ENCODE assay signal across 16 cellular contexts in genomic region chr5:131258733-131259132, GRCh38. TPM values are rescaled to one million over a fixed set of nuclear protein-coding genes. Genes with fewer than 3 reads are reported as not detected.
DNase-seq lines count a peak whose midpoint lies in the region; ATAC-seq and TF ChIP-seq lines count a peak whose summit lies in the region.
"Had no signal": no experiment of that assay in that cellular context is flagged by ENCODE, and none has a peak within 500 bp of the region (broad histone marks: within the 10 kb centered on the region; RNA-seq: fewer than 3 reads in every experiment).

No MANE protein-coding gene starts in this region.

- peak overlapping the region; percentile 96 for H3K27ac Mint-ChIP-seq in CD8-positive, alpha-beta T cell
- H3K27ac Mint-ChIP-seq in IgD-negative memory B cell: peak overlapping the region in 2 of 3 donors; percentile 75 to 82
- H3K27ac Mint-ChIP-seq in activated naive CD8-positive, alpha-beta T cell: peak overlapping the region; percentile 99
- H3K27ac Mint-ChIP-seq in naive thymus-derived CD4-positive, alpha-beta T cell: peak overlapping the region; percentile 85 to 96 (median 93)

- H3K27me3 Mint-ChIP-seq in CD8-positive, alpha-beta T cell (ENCODE audit: low read depth): no peaks in the 10 kb centered on the region
- no peaks in the 10 kb centered on the region for H3K27me3 Mint-ChIP-seq in IgD-negative memory B cell
- no peaks in the 10 kb centered on the region for H3K27me3 Mint-ChIP-seq in activated naive CD8-positive, alpha-beta T cell
- no peaks in the 10 kb centered on the region for H3K27me3 Mint-ChIP-seq in naive thymus-derived CD4-positive, alpha-beta T cell

- POLR2A ChIA-PET in CD8-positive, alpha-beta T cell (lab: Charles Lee): interaction anchor here (0.9 to 13.0 kb wide), 4 partner anchors 20 to 115 kb away, joined by 3 to 239 read pairs (median 6); no protein-coding TSS in a partner anchor
- POLR2A ChIA-PET in naive thymus-derived CD4-positive, alpha-beta T cell (lab: Charles Lee): interaction anchor here (0.6 to 3.9 kb wide), 17 partner anchors 8 to 127 kb away, joined by 3 to 18 read pairs (median 6); partner anchors contain the start of gene HINT1

- no peaks in the 10 kb centered on the region for H3K27me3 ChIP-seq in CD8-positive, alpha-beta T cell (ENCODE audit: insufficient read depth, low read length)
- H3K27me3 ChIP-seq in naive thymus-derived CD4-positive, alpha-beta T cell (ENCODE audit: control insufficient read depth in 2 of 2, insufficient read depth in 2 of 2, low read length in 2 of 2): no peaks in the 10 kb centered on the region
- H3K27me3 ChIP-seq in lower lobe of right lung (ENCODE audit: low read depth): no peaks in the 10 kb centered on the region
- H3K27me3 ChIP-seq: BLaER1, dorsolateral prefrontal cortex, gastrocnemius medialis had no signal

- H3K4me1 ChIP-seq in CD8-positive, alpha-beta T cell (ENCODE audit: insufficient read depth, low read length): peaks cover 69% of the 10 kb centered on the region
- peaks cover 62 to 63% of the 10 kb centered on the region in 2 donors for H3K4me1 ChIP-seq in naive thymus-derived CD4-positive, alpha-beta T cell (ENCODE audit: control insufficient read depth in 2 of 2, insufficient read depth in 2 of 2, low read length in 2 of 2)
- H3K4me1 ChIP-seq in lower lobe of right lung: peaks cover 10% of the 10 kb centered on the region

- no peak for DNase-seq in CD8-positive, alpha-beta T cell
- DNase-seq in naive thymus-derived CD4-positive, alpha-beta T cell: no peak
- DNase-seq in DMS53 (lab: John Stamatoyannopoulos, UW) (no peak), left colon (no peak), lower lobe of right lung (no peak), midbrain (lab: John Stamatoyannopoulos, UW) (no peak)
- DNase-seq: amygdala; dorsolateral prefrontal cortex; gastrocnemius medialis; NCI-H187; NCI-H774; stimulated activated CD4-positive, alpha-beta T cell treated with anti-CD3 and anti-CD28 coated beads, Interleukin-4, amount 100 ng/mL, for 4 hours had no signal

- H3K4me1 Mint-ChIP-seq in CD8-positive, alpha-beta T cell (ENCODE audit: low read depth): peaks cover 79% of the 10 kb centered on the region
- H3K4me1 Mint-ChIP-seq in IgD-negative memory B cell: peaks cover 32 to 51% (median 42%) of the 10 kb centered on the region in 3 donors
- peaks cover 86% of the 10 kb centered on the region for H3K4me1 Mint-ChIP-seq in activated naive CD8-positive, alpha-beta T cell (ENCODE audit: low read depth)
- peaks cover 52 to 91% (median 75%) of the 10 kb centered on the region in 7 donors for H3K4me1 Mint-ChIP-seq in naive thymus-derived CD4-positive, alpha-beta T cell

- no peaks in the 10 kb centered on the region for H3K9me3 ChIP-seq in CD8-positive, alpha-beta T cell (ENCODE audit: low read length)
- no peaks in the 10 kb centered on the region for H3K9me3 ChIP-seq in naive thymus-derived CD4-positive, alpha-beta T cell (ENCODE audit: control insufficient read depth in 2 of 3, low read length in 3 of 3)
- no peaks in the 10 kb centered on the region for H3K9me3 ChIP-seq in lower lobe of right lung
- H3K9me3 ChIP-seq: BLaER1, gastrocnemius medialis had no signal

- intact Hi-C loops in CD8-positive, alpha-beta T cell (cut with DNase I, micrococcal nuclease): no loop called here
- intact Hi-C loops in naive thymus-derived CD4-positive, alpha-beta T cell (cut with micrococcal nuclease): loop anchor here in 1 of 2 donors (10.0 kb wide), 1 partner anchor 846 kb away; no protein-coding TSS in a partner anchor
- intact Hi-C loops in left colon (cut with DNase I, micrococcal nuclease): no loop called here
- intact Hi-C loops in lower lobe of right lung (cut with DNase I): no loop called here

- H3K36me3 ChIP-seq in CD8-positive, alpha-beta T cell (ENCODE audit: insufficient read depth, low read length): no peaks in the 10 kb centered on the region
- H3K36me3 ChIP-seq in naive thymus-derived CD4-positive, alpha-beta T cell (ENCODE audit: control insufficient read depth in 2 of 3, insufficient read depth in 3 of 3, low read length in 3 of 3): peaks cover 0 to 11% (median 0%) of the 10 kb centered on the region in 3 experiments
- H3K36me3 ChIP-seq in lower lobe of right lung: no peaks in the 10 kb centered on the region
- H3K36me3 ChIP-seq: gastrocnemius medialis had no signal

- H3K4me3 Mint-ChIP-seq in CD8-positive, alpha-beta T cell: peak overlapping the region; percentile 79
- H3K4me3 Mint-ChIP-seq in IgD-negative memory B cell: peak overlapping the region in 3 of 4 donors; percentile 64 to 90 (median 70)
- peak overlapping the region; percentile 87 for H3K4me3 Mint-ChIP-seq in activated naive CD8-positive, alpha-beta T cell
- H3K4me3 Mint-ChIP-seq in naive thymus-derived CD4-positive, alpha-beta T cell: peak overlapping the region; percentile 46 to 88 (median 80)

- TF ChIP-seq CTCF in CD8-positive, alpha-beta T cell (IDR thresholded peaks at IDR 0.05): no peak
- TF ChIP-seq CTCF in lower lobe of right lung (IDR thresholded peaks at IDR 0.05): no peak

- H3K9me3 Mint-ChIP-seq in CD8-positive, alpha-beta T cell: no peaks in the 10 kb centered on the region
- H3K9me3 Mint-ChIP-seq in IgD-negative memory B cell: no peaks in the 10 kb centered on the region
- no peaks in the 10 kb centered on the region for H3K9me3 Mint-ChIP-seq in activated naive CD8-positive, alpha-beta T cell (ENCODE audit: low read depth)
- no peaks in the 10 kb centered on the region for H3K9me3 Mint-ChIP-seq in naive thymus-derived CD4-positive, alpha-beta T cell

- CTCF ChIA-PET in CD8-positive, alpha-beta T cell (lab: Charles Lee): interaction anchor here (0.6 to 2.3 kb wide), 5 partner anchors 9 to 124 kb away, joined by 3 to 10 read pairs (median 4); no protein-coding TSS in a partner anchor
- CTCF ChIA-PET in naive thymus-derived CD4-positive, alpha-beta T cell (lab: Charles Lee): interaction anchor here (0.8 kb wide), 2 partner anchors 111 to 124 kb away, joined by 3 to 4 read pairs; no protein-coding TSS in a partner anchor

- no peak overlapping the region for H3K27ac ChIP-seq in CD8-positive, alpha-beta T cell (ENCODE audit: low read depth, low read length)
- peak overlapping the region; percentile 61 for H3K27ac ChIP-seq in naive thymus-derived CD4-positive, alpha-beta T cell (ENCODE audit: low read depth, low read length)
- no peak overlapping the region for H3K27ac ChIP-seq in lower lobe of right lung
- H3K27ac ChIP-seq: BLaER1 had no signal

- peaks cover 41% of the 10 kb centered on the region for H3K36me3 Mint-ChIP-seq in CD8-positive, alpha-beta T cell
- H3K36me3 Mint-ChIP-seq in IgD-negative memory B cell: no peaks in the 10 kb centered on the region
- peaks cover 8% of the 10 kb centered on the region for H3K36me3 Mint-ChIP-seq in activated naive CD8-positive, alpha-beta T cell
- peaks cover 0 to 36% (median 15%) of the 10 kb centered on the region in 5 donors for H3K36me3 Mint-ChIP-seq in naive thymus-derived CD4-positive, alpha-beta T cell

- no peak for ATAC-seq in CD8-positive, alpha-beta T cell
- no peak for ATAC-seq in naive thymus-derived CD4-positive, alpha-beta T cell
- ATAC-seq in left colon (no peak), lower lobe of right lung (no peak)
- ATAC-seq: gastrocnemius medialis, K562 had no signal

- H3K4me3 ChIP-seq in CD8-positive, alpha-beta T cell (ENCODE audit: low read depth, low read length): no peak overlapping the region
- H3K4me3 ChIP-seq in naive thymus-derived CD4-positive, alpha-beta T cell (ENCODE audit: low read length): peak overlapping the region; percentile 20
- H3K4me3 ChIP-seq in lower lobe of right lung: no peak overlapping the region
- H3K4me3 ChIP-seq: BLaER1, dorsolateral prefrontal cortex, gastrocnemius medialis, K562 had no signal

RNA-seq across cellular contexts. Expression of gene CDC42SE2, which starts 5.1 kb away (rescaled TPM):
- 100 to 1,000 TPM; 340 to 348 TPM for total RNA-seq in CD8-positive, alpha-beta T cell
- 248 TPM for polyA plus RNA-seq in IgD-negative memory B cell
- 100 to 1,000 TPM; 143 to 265 (median 215) TPM for total RNA-seq in naive thymus-derived CD4-positive, alpha-beta T cell
- polyA plus RNA-seq in naive thymus-derived CD4-positive, alpha-beta T cell: 100 to 1,000 TPM; 348 to 482 TPM
- 100 to 1,000 TPM; 106 to 114 TPM for total RNA-seq in left colon
- 38.7 TPM for total RNA-seq in lower lobe of right lung
